18 cellular contexts compared by ENCODE assay signal in the genomic region with DNA sequence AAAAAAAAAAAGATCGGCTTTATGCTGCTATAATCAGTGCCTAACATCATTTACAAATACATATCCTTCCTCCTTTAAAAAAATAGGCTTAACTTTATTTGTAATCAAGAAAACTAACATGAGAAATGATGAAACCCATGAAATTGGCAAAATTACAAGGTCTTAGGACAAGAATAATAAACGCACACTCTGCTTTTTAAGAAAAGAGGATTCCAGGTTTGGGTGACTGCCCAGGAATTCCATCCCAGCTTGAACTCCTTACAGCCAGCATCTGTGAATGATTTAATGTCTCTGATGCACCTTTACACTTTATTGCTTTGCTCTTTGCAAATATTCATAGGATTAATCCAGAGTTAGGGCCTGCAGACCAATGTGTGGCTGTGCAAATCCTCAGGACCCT.
DNase-seq lines count a peak whose midpoint lies in the region; FAIRE-seq and TF ChIP-seq lines count a peak whose summit lies in the region.
"Had no signal": no experiment of that assay in that cellular context is flagged by ENCODE, and none has a peak within 500 bp of the region (broad histone marks: within the 10 kb centered on the region; RNA-seq: fewer than 3 reads in every experiment).

No MANE protein-coding gene starts in this region.

- WGBS in esophagus squamous epithelium, 2 donors = 48 to 73% methylated on average over 2 of the region's 2 CpGs

- H3K79me2 ChIP-seq in astrocyte (ENCODE audit: insufficient read depth, low read length) = no peaks in the 10 kb centered on the region

- H3K27ac Mint-ChIP-seq in astrocyte (ENCODE audit: unreplicated experiment) = no peak overlapping the region
- H3K27ac Mint-ChIP-seq: CD14-positive monocyte had no signal

- no peak overlapping the region for H3K27ac ChIP-seq in astrocyte (ENCODE audit: low read depth, low read length)
- H3K27ac ChIP-seq in esophagus squamous epithelium = no peak overlapping the region

- H3K4me1 ChIP-seq in astrocyte (ENCODE audit: insufficient read depth, low read length) (no peaks in the 10 kb centered on the region), esophagus squamous epithelium (no peaks in the 10 kb centered on the region)

- no peak overlapping the region for H2AFZ ChIP-seq in astrocyte (ENCODE audit: low read depth, low read length)
- H2AFZ ChIP-seq: GM23338 had no signal

- H3K4me1 Mint-ChIP-seq in astrocyte (ENCODE audit: low read depth, unreplicated experiment) = no peaks in the 10 kb centered on the region
- H3K4me1 Mint-ChIP-seq: CD14-positive monocyte, GM23338 had no signal

- H3K36me3 ChIP-seq in astrocyte (ENCODE audit: insufficient read depth, low read length) = no peaks in the 10 kb centered on the region
- no peaks in the 10 kb centered on the region for H3K36me3 ChIP-seq in esophagus squamous epithelium

- intact Hi-C loops in esophagus squamous epithelium (cut with DNase I) = no loop called here

- H4K20me1 ChIP-seq in astrocyte (ENCODE audit: insufficient read depth, low read length) = no peaks in the 10 kb centered on the region

- peaks cover 9% of the 10 kb centered on the region for H3K27me3 Mint-ChIP-seq in astrocyte (ENCODE audit: low read depth, unreplicated experiment)

- no peak for TF ChIP-seq POLR2A in esophagus squamous epithelium (IDR thresholded peaks at IDR 0.05)

- no peak overlapping the region for H3K4me3 Mint-ChIP-seq in astrocyte (ENCODE audit: unreplicated experiment)
- H3K4me3 Mint-ChIP-seq: CD14-positive monocyte, GM23338 had no signal

- DNase-seq in GM04504 (ENCODE audit: low read depth) (peak; percentile 10), astrocyte (ENCODE audit: low read depth) (peak; percentile 14), fibroblast of gingiva (ENCODE audit: low read depth) (peak; percentile 4), MV-4-11 (lab: John Stamatoyannopoulos, UW) (no peak), NCI-H146 (lab: John Stamatoyannopoulos, UW) (no peak), esophagus squamous epithelium (lab: John Stamatoyannopoulos, UW) (no peak)
- no peak for DNase-seq in stimulated activated CD4-positive, alpha-beta T cell treated with anti-CD3 and anti-CD28 coated beads, Interleukin-15, amount 100 ng/mL, for 24 hours
- DNase-seq: ACHN, HCEC 1CT, NCI-H187 treated with DMSO at 0.1 percent for 48 hours, NCI-H524 treated with DMSO at 0.1 percent for 48 hours, RPMI8226, SHP77 treated with DMSO at 0.1 percent for 48 hours, SK-N-SH had no signal

- peaks cover 20% of the 10 kb centered on the region for H3K9me3 Mint-ChIP-seq in astrocyte (ENCODE audit: unreplicated experiment)

- FAIRE-seq in astrocyte (lab: Jason Lieb, UNC) = no peak
- FAIRE-seq: G401.6, K562 had no signal

- no peak overlapping the region for H3K4me2 ChIP-seq in astrocyte (ENCODE audit: low read length)
- H3K4me2 ChIP-seq: GM23338, SK-N-SH had no signal

- H3K9me3 ChIP-seq in astrocyte (ENCODE audit: insufficient read depth, low read depth, low read length) = peaks cover 5% of the 10 kb centered on the region
- H3K9me3 ChIP-seq in esophagus squamous epithelium = peaks cover 0 to 9% (median 0%) of the 10 kb centered on the region in 3 donors
- H3K9me3 ChIP-seq: SK-N-SH had no signal

- H3K27me3 ChIP-seq in astrocyte (ENCODE audit: insufficient read depth, low read length) = no peaks in the 10 kb centered on the region
- H3K27me3 ChIP-seq in esophagus squamous epithelium = no peaks in the 10 kb centered on the region

- no peak overlapping the region for H3K9ac ChIP-seq in astrocyte (ENCODE audit: low read length)
- H3K9ac ChIP-seq: SK-N-SH had no signal

- H3K4me3 ChIP-seq in astrocyte (ENCODE audit: insufficient read depth, low read depth, low read length) (no peak overlapping the region), esophagus squamous epithelium (no peak overlapping the region)
- H3K4me3 ChIP-seq: GM23338, K562 had no signal

- TF ChIP-seq CTCF in astrocyte (IDR thresholded peaks at IDR 0.05; ENCODE audit: insufficient read depth, low read depth, low read length) = no peak
- TF ChIP-seq CTCF in esophagus squamous epithelium (IDR thresholded peaks at IDR 0.05) = no peak

- H3K36me3 Mint-ChIP-seq in astrocyte (ENCODE audit: low read depth, unreplicated experiment) = no peaks in the 10 kb centered on the region
- H3K36me3 Mint-ChIP-seq: CD14-positive monocyte had no signal

Comparison
In these comparisons a context has a peak if more than half of its experiments do, and no peak if none do; other contexts are left out.
1. DNase-seq: peak in GM04504 (single experiment), astrocyte (single experiment) and fibroblast of gingiva (single experiment); none in MV-4-11 (single experiment), NCI-H146 (single experiment), esophagus squamous epithelium (single experiment) and stimulated activated CD4-positive, alpha-beta T cell treated with anti-CD3 and anti-CD28 coated beads, Interleukin-15, amount 100 ng/mL, for 24 hours (single experiment).